Comparison of ENCODE assay signal across 1 cellular context in genomic region chr6:26550250-26550993, GRCh38.
TF ChIP-seq lines count a peak whose summit lies in the region.

No MANE protein-coding gene starts in this region.

TF ChIP-seq in HepG2, 621 proteins besides CTCF, POLR2A, EP300 and RAD21 (continued from another document and continues in another):
- TF ChIP-seq FOXC1 (CRISPR knock-in tag; IDR thresholded peaks at IDR 0.05; ENCODE audit: borderline replicate concordance) = no peak
- no peak for TF ChIP-seq TFDP2 (CRISPR knock-in tag; IDR thresholded peaks at IDR 0.05)
- 0 out of 2 replicates have a peak, but pooled peaks have one; percentile 1 for TF ChIP-seq NFE2L2 (IDR thresholded peaks at IDR 0.05; ENCODE audit: low read length)
- TF ChIP-seq ZNF326 (CRISPR knock-in tag; IDR thresholded peaks at IDR 0.05; ENCODE audit: borderline replicate concordance) = no peak
- no peak for TF ChIP-seq TRIM24 (CRISPR knock-in tag; IDR thresholded peaks at IDR 0.05)
- TF ChIP-seq KDM2A (CRISPR knock-in tag; IDR thresholded peaks at IDR 0.05; ENCODE audit: borderline replicate concordance, low read depth) = peak; percentile 76
- no peak for TF ChIP-seq ZNF512 (CRISPR knock-in tag; IDR thresholded peaks at IDR 0.05)
- TF ChIP-seq ATRX (CRISPR knock-in tag; IDR thresholded peaks at IDR 0.05; ENCODE audit: borderline replicate concordance) = no peak
- no peak for TF ChIP-seq ZNF10 (CRISPR knock-in tag; IDR thresholded peaks at IDR 0.05; ENCODE audit: borderline replicate concordance, low read depth)
- TF ChIP-seq ZNF124 (CRISPR knock-in tag; IDR thresholded peaks at IDR 0.05) = peak; percentile 36; the same call in 1 of the 2 replicates
- TF ChIP-seq ZNF687 (CRISPR knock-in tag; IDR thresholded peaks at IDR 0.05) = peak; percentile 96
- TF ChIP-seq TOE1 (CRISPR knock-in tag; IDR thresholded peaks at IDR 0.05) = no peak; the same call in 1 of the 2 replicates
- TF ChIP-seq ZNF414 (CRISPR knock-in tag; IDR thresholded peaks at IDR 0.05) = peak; percentile 93
- peak; percentile 57; the same call in 1 of the 2 replicates for TF ChIP-seq ZNF768 (CRISPR knock-in tag; IDR thresholded peaks at IDR 0.05)
- no peak for TF ChIP-seq ZNF704 (CRISPR knock-in tag; IDR thresholded peaks at IDR 0.05; ENCODE audit: borderline replicate concordance)
- TF ChIP-seq NCOR1 (IDR thresholded peaks at IDR 0.05; ENCODE audit: borderline replicate concordance, low read length) = 0 out of 2 replicates have a peak, but pooled peaks have one; percentile 35
- no peak for TF ChIP-seq KLF15 (CRISPR knock-in tag; IDR thresholded peaks at IDR 0.05; ENCODE audit: borderline replicate concordance)
- peak; percentile 59; the same call in 1 of the 2 replicates for TF ChIP-seq HOXA5 (CRISPR knock-in tag; IDR thresholded peaks at IDR 0.05)
- TF ChIP-seq ZNF234 (CRISPR knock-in tag; conservative IDR thresholded peaks at IDR 0.05) = no peak
- no peak for TF ChIP-seq MTERF4 (CRISPR knock-in tag; IDR thresholded peaks at IDR 0.05)
- TF ChIP-seq NFYB (CRISPR knock-in tag; IDR thresholded peaks at IDR 0.05) = peak; percentile 27; the same call in 1 of the 2 replicates
- no peak for TF ChIP-seq LRRFIP1 (CRISPR knock-in tag; conservative IDR thresholded peaks at IDR 0.05)
- TF ChIP-seq ZNF710 (CRISPR knock-in tag; IDR thresholded peaks at IDR 0.05; ENCODE audit: borderline replicate concordance) = peak; percentile 68; the same call in 1 of the 2 replicates
- TF ChIP-seq LBX2 (CRISPR knock-in tag; IDR thresholded peaks at IDR 0.05; ENCODE audit: borderline replicate concordance) = no peak
- no peak for TF ChIP-seq SRY (CRISPR knock-in tag; IDR thresholded peaks at IDR 0.05)
- peak; percentile 81 for TF ChIP-seq RXRA (CRISPR knock-in tag; IDR thresholded peaks at IDR 0.05)
- no peak for TF ChIP-seq TCF7L2 (IDR thresholded peaks at IDR 0.05; ENCODE audit: low read depth, low read length)
- TF ChIP-seq FOXO4 (CRISPR knock-in tag; conservative IDR thresholded peaks at IDR 0.05) = no peak
- peak; percentile 36; the same call in 1 of the 2 replicates for TF ChIP-seq NCOA2 (CRISPR knock-in tag; IDR thresholded peaks at IDR 0.05)
- TF ChIP-seq KDM5B (CRISPR knock-in tag; IDR thresholded peaks at IDR 0.05; ENCODE audit: borderline replicate concordance) = peak; percentile 76; the same call in 1 of the 2 replicates
- no peak for TF ChIP-seq ZSCAN12 (CRISPR knock-in tag; IDR thresholded peaks at IDR 0.05)
- TF ChIP-seq JDP2 (CRISPR knock-in tag; IDR thresholded peaks at IDR 0.05; ENCODE audit: borderline replicate concordance) = no peak
- no peak for TF ChIP-seq IRF9 (CRISPR knock-in tag; IDR thresholded peaks at IDR 0.05; ENCODE audit: borderline replicate concordance)
- no peak for TF ChIP-seq MAFF (IDR thresholded peaks at IDR 0.05; ENCODE audit: low read depth, low read length)
- TF ChIP-seq ZFAT (CRISPR knock-in tag; conservative IDR thresholded peaks at IDR 0.05) = no peak
- TF ChIP-seq PHF21A (CRISPR knock-in tag; IDR thresholded peaks at IDR 0.05) = 0 out of 2 replicates have a peak, but pooled peaks have one; percentile 66
- peak; percentile 80 for TF ChIP-seq XRCC5 (optimal IDR thresholded peaks at IDR 0.05; ENCODE audit: low read length)
- TF ChIP-seq ZNF740 (CRISPR knock-in tag; IDR thresholded peaks at IDR 0.05) = no peak
- TF ChIP-seq REPIN1 (CRISPR knock-in tag; IDR thresholded peaks at IDR 0.05; ENCODE audit: borderline replicate concordance, low read depth) = peak; percentile 51; the same call in 1 of the 2 replicates
- 0 out of 2 replicates have a peak, but pooled peaks have one; percentile 21 for TF ChIP-seq CEBPG (CRISPR knock-in tag; IDR thresholded peaks at IDR 0.05)
- TF ChIP-seq NFKBIZ (CRISPR knock-in tag; IDR thresholded peaks at IDR 0.05) = no peak
- TF ChIP-seq GABPB1 (CRISPR knock-in tag; IDR thresholded peaks at IDR 0.05) = peak; percentile 89
- no peak for TF ChIP-seq ATM (IDR thresholded peaks at IDR 0.05; ENCODE audit: borderline replicate concordance)
